1 cellular context compared by ENCODE assay signal in the genomic region with DNA sequence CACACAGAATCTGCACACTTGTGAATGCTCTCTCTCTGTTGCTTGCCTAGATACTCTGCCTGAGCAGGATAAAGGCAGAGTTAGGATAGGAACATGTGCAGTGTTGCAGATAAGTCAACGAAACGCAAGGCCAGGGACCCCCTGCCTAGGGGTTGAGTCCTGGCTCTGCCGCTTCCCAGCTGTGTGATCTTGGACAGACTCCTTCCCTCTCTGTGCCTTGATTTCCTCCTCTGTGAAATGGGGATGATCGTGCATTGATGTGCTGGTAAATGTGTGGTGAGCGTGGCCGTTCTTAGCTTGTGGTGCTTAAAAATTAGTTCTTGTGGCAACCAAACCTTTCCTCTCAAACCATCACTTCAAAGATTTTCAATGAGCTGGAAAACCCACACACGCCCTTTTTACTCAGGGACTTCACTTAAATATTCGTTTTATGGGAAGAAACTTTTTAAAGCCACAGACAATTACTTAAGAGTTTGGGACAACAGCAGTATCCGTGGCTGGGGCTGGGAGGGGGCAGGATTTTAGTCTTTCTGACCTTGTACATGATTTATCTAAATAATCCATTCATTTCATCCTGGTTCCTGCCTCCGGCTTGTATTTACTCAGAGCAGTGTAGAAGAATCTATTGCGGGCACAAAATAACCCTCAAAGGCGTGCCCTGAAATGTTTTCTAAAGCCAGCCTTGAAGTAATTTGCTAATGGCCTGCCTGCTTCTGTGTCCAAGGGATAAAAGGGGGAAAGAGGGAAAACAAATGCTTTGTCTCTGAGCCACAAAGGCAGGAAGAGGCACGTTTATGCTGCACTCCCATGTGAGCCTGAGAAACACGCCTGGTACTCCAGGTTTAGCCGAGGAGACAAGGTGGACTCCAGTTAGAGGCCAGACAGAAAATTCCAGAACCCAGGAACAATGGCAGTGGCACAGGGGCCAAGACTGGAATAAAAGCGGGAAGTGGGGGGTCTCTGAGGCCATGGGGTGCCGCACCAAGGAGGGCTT.
TF ChIP-seq lines count a peak whose summit lies in the region.

No MANE protein-coding gene starts in this region.

TF ChIP-seq in H1, 55 proteins besides CTCF, POLR2A, EP300 and RAD21:
- TF ChIP-seq CEBPB (IDR thresholded peaks at IDR 0.05; ENCODE audit: low read depth, low read length) (no peak), CHD1 (IDR thresholded peaks at IDR 0.05; ENCODE audit: low read depth, low read length) (no peak), EGR1 (IDR thresholded peaks at IDR 0.05; ENCODE audit: borderline replicate concordance, low read depth, low read length) (no peak), HDAC6 (IDR thresholded peaks at IDR 0.05; ENCODE audit: low read depth, low read length) (no peak), POLR2AphosphoS5 (IDR thresholded peaks at IDR 0.05; ENCODE audit: low read depth, low read length) (no peak), KDM1A (IDR thresholded peaks at IDR 0.05; ENCODE audit: borderline replicate concordance, low read length) (no peak), TCF12 (IDR thresholded peaks at IDR 0.05; ENCODE audit: low read depth, low read length) (no peak)
